ENCODE assay signal across 1 cellular context in genomic region chr2:34102359-34102758, GRCh38.
TF ChIP-seq lines count a peak whose summit lies in the region.

No MANE protein-coding gene starts in this region.

TF ChIP-seq in IMR-90, 13 proteins besides CTCF, POLR2A, EP300 and RAD21:
- TF ChIP-seq CEBPB (IDR thresholded peaks at IDR 0.05; ENCODE audit: low read depth, low read length) (no peak), USF2 (IDR thresholded peaks at IDR 0.05; ENCODE audit: low read depth, low read length) (no peak), FOS (IDR thresholded peaks at IDR 0.05; ENCODE audit: low read depth, low read length) (no peak), MAFK (IDR thresholded peaks at IDR 0.05; ENCODE audit: low read depth, low read length) (no peak), MXI1 (IDR thresholded peaks at IDR 0.05; ENCODE audit: borderline replicate concordance, low read depth, low read length) (no peak), SMC3 (IDR thresholded peaks at IDR 0.05; ENCODE audit: low read depth, low read length) (no peak), NFE2L2 (IDR thresholded peaks at IDR 0.05; ENCODE audit: low read depth, low read length) (no peak), CHD1 (IDR thresholded peaks at IDR 0.05; ENCODE audit: low read depth, low read length) (no peak), MAZ (IDR thresholded peaks at IDR 0.05; ENCODE audit: borderline replicate concordance, low read depth, low read length) (no peak), BHLHE40 (IDR thresholded peaks at IDR 0.05; ENCODE audit: low read depth, low read length) (no peak), ELK1 (IDR thresholded peaks at IDR 0.05; ENCODE audit: borderline replicate concordance, low read depth, low read length) (no peak)
